In the genomic region with DNA sequence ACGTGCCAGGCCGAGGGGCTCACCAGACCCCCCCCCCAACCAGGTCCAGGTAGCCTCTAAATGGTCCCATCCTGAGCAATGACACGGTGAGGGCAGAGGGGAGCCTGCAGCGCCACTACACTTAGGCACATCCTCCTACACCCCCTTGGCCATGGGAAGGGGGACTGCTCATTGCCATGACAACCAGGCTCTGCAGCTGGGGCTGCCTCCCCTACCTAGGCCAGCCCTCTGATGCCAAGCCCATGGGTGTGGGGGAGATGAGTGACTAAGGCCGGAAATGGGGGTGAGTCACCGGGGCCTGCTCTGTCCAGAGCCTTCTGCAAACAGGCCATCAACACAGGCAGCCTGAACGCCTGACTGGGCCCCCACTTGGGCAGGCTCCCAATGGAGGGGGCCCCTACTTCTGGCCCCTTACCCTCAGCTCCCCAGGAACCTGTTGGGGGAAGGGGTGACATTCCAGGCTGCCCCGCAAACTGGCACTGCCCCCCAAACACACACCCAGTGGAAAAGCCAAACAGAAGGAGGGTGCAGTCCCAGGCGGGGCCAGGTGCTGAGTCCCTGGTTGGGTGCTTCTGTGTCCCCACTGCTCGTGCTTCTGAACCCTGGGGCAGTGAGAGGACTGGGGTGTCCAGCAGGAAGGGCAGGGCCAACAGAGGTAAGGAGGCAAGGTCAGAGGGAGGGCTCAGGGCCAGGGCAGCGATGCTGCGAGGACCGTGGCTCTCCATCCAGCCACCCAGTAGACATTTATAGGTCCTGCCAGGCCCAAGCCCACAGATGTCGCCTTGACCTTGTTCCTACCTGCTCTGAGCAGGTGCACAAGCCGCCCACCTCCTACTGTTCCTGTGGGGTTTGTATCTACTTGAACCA, we compare ENCODE assay signal across 8 cellular contexts. TPM values are rescaled to one million over a fixed set of nuclear protein-coding genes. Genes with fewer than 3 reads are reported as not detected.
DNase-seq lines count a peak whose midpoint lies in the region; ATAC-seq and TF ChIP-seq lines count a peak whose summit lies in the region.

No MANE protein-coding gene starts in this region.

- DNase-seq in activated T-helper 1 cell treated with Interleukin-2 at 50 U/mL for 16 hours (ENCODE audit: low read depth) (peak; percentile 22), SJSA1 (ENCODE audit: low read depth in 1 of 2, low spot score in 2 of 2) (peak; percentile 88 to 98), posterior vena cava (ENCODE audit: low spot score) (peak; percentile 93), GM13977 (ENCODE audit: low spot score) (no peak), dorsolateral prefrontal cortex (no peak)
- DNase-seq in activated T-helper 1 cell treated with anti-CD3 and anti-CD28 coated beads, Interleukin-12 subunit alpha, Interleukin-12 subunit beta, Interleukin-2, Interleukin-4 antibody, amounts not matched to agents 30 ng/mL and 10 ng/mL and 1 ng/mL, durations not matched to agents 14 hours and 24 hours and 36 hours (ENCODE audit: low spot score), result no peak

- intact Hi-C loops in activated T-helper 1 cell treated with anti-CD3 and anti-CD28 coated beads, Interleukin-12 subunit alpha, Interleukin-12 subunit beta, Interleukin-2, Interleukin-4 antibody, amounts not matched to agents 30 ng/mL and 10 ng/mL and 1 ng/mL, durations not matched to agents 14 hours and 24 hours and 36 hours (cut with micrococcal nuclease), result no loop called here
- intact Hi-C loops in posterior vena cava (cut with DNase I), result no loop called here
- intact Hi-C loops in dorsolateral prefrontal cortex (cut with DNase I), result no loop called here

- no peak overlapping the region for H3K4me3 ChIP-seq in SJSA1
- H3K4me3 ChIP-seq in dorsolateral prefrontal cortex, result no peak overlapping the region

- H3K27me3 ChIP-seq in SJSA1 (replicated peaks) (no peaks in the 10 kb centered on the region), dorsolateral prefrontal cortex (no peaks in the 10 kb centered on the region)

- peaks cover 48% of the 10 kb centered on the region for H3K4me1 ChIP-seq in SJSA1 (replicated peaks)

- in situ Hi-C loops in GM13977 (cut with MboI; ENCODE audit: low pct_unique_long_range_greater_than_20kb, low sequenced_read_pairs, unreplicated experiment), result no loop called here

- H3K9me3 ChIP-seq in SJSA1 (replicated peaks), result no peaks in the 10 kb centered on the region

- no peaks in the 10 kb centered on the region for H3K4me1 Mint-ChIP-seq in activated T-helper 1 cell treated with anti-CD3 and anti-CD28 coated beads, Interleukin-12 subunit alpha, Interleukin-12 subunit beta, Interleukin-2, Interleukin-4 antibody, amounts not matched to agents 30 ng/mL and 10 ng/mL and 1 ng/mL, durations not matched to agents 14 hours and 24 hours and 36 hours (ENCODE audit: low read depth)

- peaks cover 3% of the 10 kb centered on the region for H3K36me3 ChIP-seq in SJSA1

- TF ChIP-seq CTCF in GM13977 (IDR thresholded peaks at IDR 0.05; ENCODE audit: extremely low read depth, insufficient read depth, missing control alignments), result no peak
- TF ChIP-seq CTCF in dorsolateral prefrontal cortex (IDR thresholded peaks at IDR 0.05 in 54 of 56, conservative IDR thresholded peaks at IDR 0.05 in 2 of 56; ENCODE audit: low read depth in 1 of 56, partially characterized antibody in 56 of 56), result no peak

- H3K27ac Mint-ChIP-seq in activated T-helper 1 cell treated with anti-CD3 and anti-CD28 coated beads, Interleukin-12 subunit alpha, Interleukin-12 subunit beta, Interleukin-2, Interleukin-4 antibody, amounts not matched to agents 30 ng/mL and 10 ng/mL and 1 ng/mL, durations not matched to agents 14 hours and 24 hours and 36 hours, result no peak overlapping the region

- ATAC-seq in esophagus mucosa, result peak; percentile 86
- ATAC-seq in HG03469 (IDR thresholded peaks at IDR 0.05; ENCODE audit: unreplicated experiment), result no peak

- H3K27me3 Mint-ChIP-seq in activated T-helper 1 cell treated with anti-CD3 and anti-CD28 coated beads, Interleukin-12 subunit alpha, Interleukin-12 subunit beta, Interleukin-2, Interleukin-4 antibody, amounts not matched to agents 30 ng/mL and 10 ng/mL and 1 ng/mL, durations not matched to agents 14 hours and 24 hours and 36 hours (ENCODE audit: insufficient read depth), result peaks cover 17% of the 10 kb centered on the region

- H3K4me3 Mint-ChIP-seq in activated T-helper 1 cell treated with anti-CD3 and anti-CD28 coated beads, Interleukin-12 subunit alpha, Interleukin-12 subunit beta, Interleukin-2, Interleukin-4 antibody, amounts not matched to agents 30 ng/mL and 10 ng/mL and 1 ng/mL, durations not matched to agents 14 hours and 24 hours and 36 hours, result no peak overlapping the region

- no peaks in the 10 kb centered on the region for H3K36me3 Mint-ChIP-seq in activated T-helper 1 cell treated with anti-CD3 and anti-CD28 coated beads, Interleukin-12 subunit alpha, Interleukin-12 subunit beta, Interleukin-2, Interleukin-4 antibody, amounts not matched to agents 30 ng/mL and 10 ng/mL and 1 ng/mL, durations not matched to agents 14 hours and 24 hours and 36 hours (ENCODE audit: low read depth)

- H3K27ac ChIP-seq in SJSA1 (peak overlapping the region; percentile 84), dorsolateral prefrontal cortex (peak overlapping the region in 7 of 59 donors; percentile 8 to 66 (median 20))

- H3K9me3 Mint-ChIP-seq in activated T-helper 1 cell treated with anti-CD3 and anti-CD28 coated beads, Interleukin-12 subunit alpha, Interleukin-12 subunit beta, Interleukin-2, Interleukin-4 antibody, amounts not matched to agents 30 ng/mL and 10 ng/mL and 1 ng/mL, durations not matched to agents 14 hours and 24 hours and 36 hours, result no peaks in the 10 kb centered on the region

RNA-seq across cellular contexts. Expression of a gene that starts 8.2 kb away (rescaled TPM):
- 2.4 and 4.3 TPM in 2 replicates for total RNA-seq in activated T-helper 1 cell treated with anti-CD3 and anti-CD28 coated beads, Interleukin-12 subunit alpha, Interleukin-12 subunit beta, Interleukin-2, Interleukin-4 antibody, amounts not matched to agents 30 ng/mL and 10 ng/mL and 1 ng/mL, durations not matched to agents 14 hours and 24 hours and 36 hours
- total RNA-seq in SJSA1 (2014; rRNA removed; shearing (Covaris generic)), result 17.5 and 92.5 TPM in 2 replicates
- total RNA-seq in esophagus mucosa (34.2 TPM), posterior vena cava (10 to 100 TPM; 69.3 to 74.2 TPM), dorsolateral prefrontal cortex (100 to 1,000 TPM in 42 of 120 experiments, 10 to 100 TPM in 78; 51.7 to 195 (median 91.1) TPM)

RNA-seq across cellular contexts. Expression of a gene that starts 11.3 kb away (rescaled TPM):
- 11.3 and 12.5 TPM in 2 replicates for total RNA-seq in activated T-helper 1 cell treated with anti-CD3 and anti-CD28 coated beads, Interleukin-12 subunit alpha, Interleukin-12 subunit beta, Interleukin-2, Interleukin-4 antibody, amounts not matched to agents 30 ng/mL and 10 ng/mL and 1 ng/mL, durations not matched to agents 14 hours and 24 hours and 36 hours
- 0.89 and 1.6 TPM in 2 replicates for total RNA-seq in SJSA1 (2014; rRNA removed; shearing (Covaris generic))
- total RNA-seq in esophagus mucosa (3.5 TPM), posterior vena cava (10 to 100 TPM; 10.8 to 12.9 TPM), dorsolateral prefrontal cortex (10 to 100 TPM; 15.7 to 37.1 (median 23.9) TPM)

RNA-seq across cellular contexts. Expression of a gene that starts 24.1 kb away (rescaled TPM):
- 65.9 and 67.9 TPM in 2 replicates for total RNA-seq in activated T-helper 1 cell treated with anti-CD3 and anti-CD28 coated beads, Interleukin-12 subunit alpha, Interleukin-12 subunit beta, Interleukin-2, Interleukin-4 antibody, amounts not matched to agents 30 ng/mL and 10 ng/mL and 1 ng/mL, durations not matched to agents 14 hours and 24 hours and 36 hours
- 7.2 and 7.3 TPM in 2 replicates for total RNA-seq in SJSA1 (2014; rRNA removed; shearing (Covaris generic))
- total RNA-seq in esophagus mucosa (22.6 TPM), posterior vena cava (10 to 100 TPM; 40.6 to 46.9 TPM), dorsolateral prefrontal cortex (10 to 100 TPM; 21.0 to 74.9 (median 50.4) TPM)

RNA-seq across cellular contexts. Expression of a gene that starts 37.5 kb away (rescaled TPM):
- total RNA-seq in activated T-helper 1 cell treated with anti-CD3 and anti-CD28 coated beads, Interleukin-12 subunit alpha, Interleukin-12 subunit beta, Interleukin-2, Interleukin-4 antibody, amounts not matched to agents 30 ng/mL and 10 ng/mL and 1 ng/mL, durations not matched to agents 14 hours and 24 hours and 36 hours, result 6.7 and 7.1 TPM in 2 replicates
- 8.0 and 10.0 TPM in 2 replicates for total RNA-seq in SJSA1 (2014; rRNA removed; shearing (Covaris generic))
- total RNA-seq in esophagus mucosa, result 4.7 TPM
- 1 to 10 TPM; 1.6 to 3.0 TPM for total RNA-seq in posterior vena cava
- 10 to 100 TPM in 73 of 120 experiments, 1 to 10 TPM in 47; 5.1 to 16.7 (median 10.8) TPM for total RNA-seq in dorsolateral prefrontal cortex

Comparison
In these comparisons a context has a peak if more than half of its experiments do, and no peak if none do; other contexts are left out.
1. DNase-seq: peak in activated T-helper 1 cell treated with Interleukin-2 at 50 U/mL for 16 hours (single experiment), SJSA1 (2 of 2) and posterior vena cava (single experiment); none in activated T-helper 1 cell treated with anti-CD3 and anti-CD28 coated beads, Interleukin-12 subunit alpha, Interleukin-12 subunit beta, Interleukin-2, Interleukin-4 antibody, amounts not matched to agents 30 ng/mL and 10 ng/mL and 1 ng/mL, durations not matched to agents 14 hours and 24 hours and 36 hours (single experiment), GM13977 (single experiment) and dorsolateral prefrontal cortex (0 of 10).